ENCODE assay signal across 24 cellular contexts in the genomic region with DNA sequence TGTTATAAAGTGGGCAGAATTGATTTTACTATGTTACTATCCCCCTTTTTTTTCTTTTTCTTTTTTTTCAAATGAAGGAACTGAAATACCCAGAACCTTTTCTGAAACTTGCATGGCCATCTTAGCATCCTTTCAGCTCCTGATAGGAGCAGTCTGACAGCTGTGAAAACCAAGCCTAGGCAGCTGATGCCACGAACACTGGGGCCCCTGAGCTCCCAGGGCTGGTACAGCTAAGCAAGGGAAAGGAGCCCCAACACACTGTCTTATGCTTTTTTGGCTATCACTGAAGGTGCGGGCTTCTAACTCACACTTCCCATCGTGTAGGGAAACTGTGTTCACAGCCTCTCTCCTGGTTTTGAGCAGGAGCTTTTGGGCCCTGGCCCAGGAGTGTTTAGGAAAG. TPM values are rescaled to one million over a fixed set of nuclear protein-coding genes. Genes with fewer than 3 reads are reported as not detected.
"Had no signal": no experiment of that assay in that cellular context is flagged by ENCODE, and none has a peak within 500 bp of the region (broad histone marks: within the 10 kb centered on the region; RNA-seq: fewer than 3 reads in every experiment).

No MANE protein-coding gene starts in this region.

- H3K9me3 ChIP-seq: MG63, SJSA1 had no signal

- ATAC-seq: HepG2, Panc1, PC-3 had no signal

- H3K4me1 ChIP-seq: SJSA1 had no signal

- H3K27me3 ChIP-seq: MG63, SJSA1 had no signal

- H3K36me3 ChIP-seq: MG63, SJSA1 had no signal

- H3K27ac ChIP-seq: RWPE1, SJSA1, SK-N-MC had no signal

- H3K4me3 ChIP-seq: MG63, SJSA1, SK-N-MC had no signal

- DNase-seq: IMR-90; Karpas-422; KG1; MG63; NCI-H1092 treated with DMSO at 0.1 percent for 48 hours; NCI-H1436; NCI-H187; NCI-H2029; NCI-H2081 treated with DMSO at 0.1 percent for 48 hours; NCI-H2171; NCI-H226; NCI-H446; NCI-H510A; NCI-H524 treated with DMSO at 0.1 percent for 48 hours; NK-92 treated with Interleukin-12 subunit alpha and Interleukin-12 subunit beta, amount 100 ng/mL, for 24 hours; SHP77 had no signal

RNA-seq across cellular contexts. Expression of a gene that starts 23.0 kb away (rescaled TPM):
- total RNA-seq: HepG2, HT1080, OCI-LY7, PC-3 had no signal
- polyA plus RNA-seq: HepG2 had no signal
